Comparison of ENCODE assay signal across 15 cellular contexts in the genomic region with DNA sequence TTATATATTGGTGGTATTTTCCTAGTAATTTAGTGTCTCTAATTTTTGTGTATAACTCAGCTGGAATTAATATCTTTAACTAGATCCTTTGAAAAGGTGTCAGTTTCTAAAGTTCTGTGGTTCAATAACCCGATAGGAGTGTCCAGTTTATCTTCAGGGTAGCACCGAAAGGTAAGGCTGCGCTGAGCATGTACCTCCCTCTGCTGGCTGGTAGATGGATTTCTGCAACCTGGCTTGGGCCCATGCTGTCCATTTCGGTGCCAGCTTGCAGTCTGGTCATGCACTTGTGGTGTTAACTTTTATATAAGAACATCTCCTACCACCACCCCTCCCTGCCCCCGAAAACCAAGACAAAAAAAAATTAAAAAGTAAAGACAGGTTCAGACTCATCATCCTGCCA. TPM values are rescaled to one million over a fixed set of nuclear protein-coding genes. Genes with fewer than 3 reads are reported as not detected.
DNase-seq lines count a peak whose midpoint lies in the region; ATAC-seq, FAIRE-seq and TF ChIP-seq lines count a peak whose summit lies in the region.
"Had no signal": no experiment of that assay in that cellular context is flagged by ENCODE, and none has a peak within 500 bp of the region (broad histone marks: within the 10 kb centered on the region; RNA-seq: fewer than 3 reads in every experiment).

No MANE protein-coding gene starts in this region.

- H3K9me1 ChIP-seq in endothelial cell of umbilical vein (replicated peaks; ENCODE audit: control insufficient read depth, extremely low read depth, insufficient read depth, low read length): no peaks in the 10 kb centered on the region

- H3K79me2 ChIP-seq in OCI-LY1 (ENCODE audit: insufficient read depth, low read length) (no peaks in the 10 kb centered on the region), endothelial cell of umbilical vein (ENCODE audit: control insufficient read depth, insufficient read depth, low read length) (no peaks in the 10 kb centered on the region)

- no peak overlapping the region for H3K27ac Mint-ChIP-seq in nephron progenitor cell
- H3K27ac Mint-ChIP-seq: stimulated activated effector memory CD8-positive, alpha-beta T cell treated with anti-CD3 and anti-CD28 coated beads, Interleukin-12 subunit alpha, Interleukin-12 subunit beta, amount 100 ng/mL, for 72 hours had no signal

- CTCF ChIA-PET in endothelial cell of umbilical vein (lab: Charles Lee): interaction anchor here (0.8 to 2.3 kb wide), 7 partner anchors 9 to 28 kb away, joined by 3 to 14 read pairs (median 4); no protein-coding TSS in a partner anchor

- H3K27me3 Mint-ChIP-seq in nephron progenitor cell (ENCODE audit: low read depth, poor library complexity): peaks cover 6% of the 10 kb centered on the region

- H3K36me3 Mint-ChIP-seq in nephron progenitor cell (ENCODE audit: low read depth): peaks cover 37% of the 10 kb centered on the region

- H3K9ac ChIP-seq in OCI-LY1 (ENCODE audit: low read length): no peak overlapping the region
- no peak overlapping the region for H3K9ac ChIP-seq in endothelial cell of umbilical vein (replicated peaks; ENCODE audit: extremely low read depth, insufficient read depth, low read length)

- intact Hi-C loops in endothelial cell of umbilical vein (cut with micrococcal nuclease): no loop called here

- no peaks in the 10 kb centered on the region for H3K9me2 ChIP-seq in OCI-LY1 (ENCODE audit: low read depth, low read length)

- TF ChIP-seq CTCF in OCI-LY1 (IDR thresholded peaks at IDR 0.05; ENCODE audit: low read length): peak; percentile 43
- peak; percentile 12 to 23 for TF ChIP-seq CTCF in endothelial cell of umbilical vein (IDR thresholded peaks at IDR 0.05; ENCODE audit: extremely low read depth in 1 of 2, insufficient read depth in 1 of 2, low read depth in 1 of 2, low read length in 2 of 2)
- TF ChIP-seq CTCF in nephron progenitor cell (IDR thresholded peaks at IDR 0.05): peak; percentile 19

- no peak overlapping the region for H3K4me3 ChIP-seq in OCI-LY1 (ENCODE audit: low read depth, low read length, poor library complexity, severe bottlenecking)
- no peak overlapping the region for H3K4me3 ChIP-seq in endothelial cell of umbilical vein (replicated peaks in 1 of 3; ENCODE audit: insufficient read depth in 1 of 3, low read depth in 1 of 3, low read length in 3 of 3)
- H3K4me3 ChIP-seq: left lung, skin epidermis had no signal

- no peaks in the 10 kb centered on the region for H3K4me1 ChIP-seq in OCI-LY1 (ENCODE audit: insufficient read depth, low read length, severe bottlenecking)
- H3K4me1 ChIP-seq in endothelial cell of umbilical vein (ENCODE audit: control insufficient read depth, extremely low read depth, insufficient read depth, low read length): peaks cover 1% of the 10 kb centered on the region

- H3K9me3 ChIP-seq in OCI-LY1 (ENCODE audit: low read length) (no peaks in the 10 kb centered on the region), endothelial cell of umbilical vein (replicated peaks; ENCODE audit: control insufficient read depth, insufficient read depth, low read length) (no peaks in the 10 kb centered on the region)
- H3K9me3 ChIP-seq: left lung had no signal

- H3K27ac ChIP-seq in OCI-LY1 (ENCODE audit: low read depth, low read length, poor library complexity, severe bottlenecking) (no peak overlapping the region), endothelial cell of umbilical vein (ENCODE audit: insufficient read depth, low read depth, low read length) (no peak overlapping the region), substantia nigra (ENCODE audit: low read depth, low read length, poor library complexity, severe bottlenecking) (no peak overlapping the region)
- H3K27ac ChIP-seq: left lung, skin epidermis had no signal

- FAIRE-seq in endothelial cell of umbilical vein (lab: Jason Lieb, UNC): no peak
- FAIRE-seq: G401.6 had no signal

- no peak for TF ChIP-seq POLR2A in endothelial cell of umbilical vein (IDR thresholded peaks at IDR 0.05; ENCODE audit: low read depth, low read length)

- H2AFZ ChIP-seq in OCI-LY1 (ENCODE audit: low read length) (no peak overlapping the region), endothelial cell of umbilical vein (ENCODE audit: low read depth, low read length) (no peak overlapping the region)

- DNase-seq in Daoy (ENCODE audit: low read depth) (peak; percentile 10), endothelial cell of umbilical vein (ENCODE audit: low read depth, low spot score) (no peak), nephron progenitor cell (no peak), substantia nigra (lab: John Stamatoyannopoulos, UW) (no peak), T-helper 9 cell (no peak)
- DNase-seq in stimulated activated CD4-positive, alpha-beta T cell treated with anti-CD3 and anti-CD28 coated beads, Interleukin-15, amount 100 ng/mL, for 24 hours: no peak
- DNase-seq: activated effector memory CD4-positive, alpha-beta T cell treated with Interleukin-2 at 50 U/mL for 16 hours; effector memory CD4-positive, alpha-beta T cell; left lung; NCI-H510A had no signal

- dilution Hi-C loops in endothelial cell of umbilical vein (cut with MboI; ENCODE audit: extremely low pct_ligation_motif_present, low sequenced_read_pairs): no loop called here

- H4K20me1 ChIP-seq in OCI-LY1 (ENCODE audit: insufficient read depth, low read length) (no peaks in the 10 kb centered on the region), endothelial cell of umbilical vein (replicated peaks; ENCODE audit: control insufficient read depth, extremely low read depth, insufficient read depth, low read length) (no peaks in the 10 kb centered on the region)

- no peaks in the 10 kb centered on the region for H3K9me3 Mint-ChIP-seq in nephron progenitor cell
- H3K9me3 Mint-ChIP-seq: stimulated activated effector memory CD8-positive, alpha-beta T cell treated with anti-CD3 and anti-CD28 coated beads, Interleukin-12 subunit alpha, Interleukin-12 subunit beta, amount 100 ng/mL, for 72 hours had no signal

- H3K4me3 Mint-ChIP-seq in nephron progenitor cell: no peak overlapping the region
- H3K4me3 Mint-ChIP-seq: stimulated activated effector memory CD8-positive, alpha-beta T cell treated with anti-CD3 and anti-CD28 coated beads, Interleukin-12 subunit alpha, Interleukin-12 subunit beta, amount 100 ng/mL, for 72 hours had no signal

- no peaks in the 10 kb centered on the region for H3F3A ChIP-seq in OCI-LY1 (ENCODE audit: insufficient read depth, low read length)

- no peaks in the 10 kb centered on the region for H3K4me1 Mint-ChIP-seq in nephron progenitor cell

- H3K4me2 ChIP-seq in OCI-LY1 (ENCODE audit: low read length) (no peak overlapping the region), endothelial cell of umbilical vein (ENCODE audit: insufficient read depth, low read length) (no peak overlapping the region)

- ATAC-seq in GM19397 (IDR thresholded peaks at IDR 0.05; ENCODE audit: unreplicated experiment): no peak
- ATAC-seq: left lung; stimulated activated effector memory CD8-positive, alpha-beta T cell treated with anti-CD3 and anti-CD28 coated beads, Interleukin-12 subunit alpha, Interleukin-12 subunit beta, amount 100 ng/mL, for 72 hours had no signal

- no TSS peak for BruUV-seq in endothelial cell of umbilical vein (replicated peaks; lab: Mats Ljungman, UMichigan)

- POLR2A ChIA-PET in endothelial cell of umbilical vein (lab: Charles Lee): no interaction called here

- H3K27me3 ChIP-seq in OCI-LY1 (ENCODE audit: insufficient read depth, low read length) (no peaks in the 10 kb centered on the region), endothelial cell of umbilical vein (ENCODE audit: control insufficient read depth in 2 of 2, insufficient read depth in 2 of 2, low read length in 2 of 2) (no peaks in the 10 kb centered on the region)
- H3K27me3 ChIP-seq: left lung had no signal

- no peaks in the 10 kb centered on the region for H3K36me3 ChIP-seq in OCI-LY1 (ENCODE audit: insufficient read depth, low read length)
- peaks cover 0 to 4% of the 10 kb centered on the region in 2 experiments for H3K36me3 ChIP-seq in endothelial cell of umbilical vein (ENCODE audit: control insufficient read depth in 2 of 2, extremely low read depth in 1 of 2, insufficient read depth in 2 of 2, low read length in 2 of 2)

TF ChIP-seq in endothelial cell of umbilical vein, 7 proteins besides CTCF, POLR2A, EP300 and RAD21 (continues in another document):
- no peak for TF ChIP-seq JUN (IDR thresholded peaks at IDR 0.05; ENCODE audit: borderline replicate concordance, insufficient read depth, insufficient read length, low read depth)
- TF ChIP-seq GATA2 (IDR thresholded peaks at IDR 0.05; ENCODE audit: insufficient read depth, insufficient read length, low read depth, low read length): no peak
- TF ChIP-seq MYC (IDR thresholded peaks at IDR 0.05; ENCODE audit: low read depth, low read length): no peak
- no peak for TF ChIP-seq MAX (IDR thresholded peaks at IDR 0.05; ENCODE audit: insufficient read depth, insufficient read length)
- no peak for TF ChIP-seq FOS (IDR thresholded peaks at IDR 0.05; ENCODE audit: borderline replicate concordance, insufficient read depth, low read length)
- TF ChIP-seq EZH2 (IDR thresholded peaks at IDR 0.05; ENCODE audit: borderline replicate concordance, low read depth, low read length, severe bottlenecking): no peak

RNA-seq across cellular contexts. Expression of gene EXT2, which starts 24.7 kb away (rescaled TPM):
- total RNA-seq in Daoy (2014; rRNA removed; shearing (Covaris generic)): 76.7 and 87.0 TPM in 2 replicates
- total RNA-seq in endothelial cell of umbilical vein: 50.9 and 65.1 TPM in 2 replicates
- 54.9 and 60.3 TPM in 2 replicates for polyA plus RNA-seq in endothelial cell of umbilical vein
- polyA plus RNA-seq in endothelial cell of umbilical vein (2011; cell fraction: cytosol; rRNA removed): 56.0 and 59.0 TPM in 2 replicates
- 48.7 and 51.7 TPM in 2 replicates for polyA plus RNA-seq in endothelial cell of umbilical vein (2011; cell fraction: nucleus; rRNA removed)
- polyA plus RNA-seq in endothelial cell of umbilical vein (2012): 92.1 and 98.7 TPM in 2 replicates
- 104 and 110 TPM in 2 replicates for polyA minus RNA-seq in endothelial cell of umbilical vein
- 31.7 TPM for polyA minus RNA-seq in endothelial cell of umbilical vein (2011; cell fraction: cytosol; rRNA and poly(A)+ RNA removed)
- polyA minus RNA-seq in endothelial cell of umbilical vein (2011; cell fraction: nucleus; rRNA and poly(A)+ RNA removed): 57.8 and 61.4 TPM in 2 replicates

RNA-seq across cellular contexts. Expression of gene ACCS, which starts 54.1 kb away (rescaled TPM):
- 0.51 and 5.2 TPM in 2 replicates for total RNA-seq in Daoy (2014; rRNA removed; shearing (Covaris generic))
- 8.6 and 10.0 TPM in 2 replicates for total RNA-seq in endothelial cell of umbilical vein
- 18.8 and 22.7 TPM in 2 replicates for polyA plus RNA-seq in endothelial cell of umbilical vein
- 4.2 and 8.3 TPM in 2 replicates for polyA plus RNA-seq in endothelial cell of umbilical vein (2011; cell fraction: cytosol; rRNA removed)
- polyA plus RNA-seq in endothelial cell of umbilical vein (2011; cell fraction: nucleus; rRNA removed): 249 and 285 TPM in 2 replicates
- polyA plus RNA-seq in endothelial cell of umbilical vein (2012): 6.9 TPM in 2 replicates
- polyA minus RNA-seq in endothelial cell of umbilical vein: 19.9 and 22.2 TPM in 2 replicates
- polyA minus RNA-seq in endothelial cell of umbilical vein (2011; cell fraction: cytosol; rRNA and poly(A)+ RNA removed): 2.2 TPM
- 30.6 and 34.4 TPM in 2 replicates for polyA minus RNA-seq in endothelial cell of umbilical vein (2011; cell fraction: nucleus; rRNA and poly(A)+ RNA removed)
